Comparison of ENCODE assay signal across 8 cellular contexts in genomic region chr14:89720741-89721315, GRCh38.
DNase-seq lines count a peak whose midpoint lies in the region; ATAC-seq and TF ChIP-seq lines count a peak whose summit lies in the region.

No MANE protein-coding gene starts in this region.

- peaks cover 0 to 2% (median 0%) of the 10 kb centered on the region in 6 donors for H3K9me3 Mint-ChIP-seq in immature natural killer cell
- peaks cover 3 to 9% of the 10 kb centered on the region in 2 donors for H3K9me3 Mint-ChIP-seq in stimulated activated naive B cell treated with anti-CD40 and anti-IgM and Interleukin-4, amounts not matched to agents 10 μg/mL and 1 μg/mL and 100 μg/mL, for 72 hours

- peak; percentile 62 for ATAC-seq in HG02588 (IDR thresholded peaks at IDR 0.05; ENCODE audit: unreplicated experiment)
- peak; percentile 91 to 93 for ATAC-seq in stimulated activated naive B cell treated with anti-CD40 and anti-IgM and Interleukin-4, amounts not matched to agents 10 μg/mL and 1 μg/mL and 100 μg/mL, for 72 hours (replicated peaks)

- peak overlapping the region; percentile 92 to 97 (median 94) for H3K27ac Mint-ChIP-seq in immature natural killer cell
- H3K27ac Mint-ChIP-seq in stimulated activated naive B cell treated with anti-CD40 and anti-IgM and Interleukin-4, amounts not matched to agents 10 μg/mL and 1 μg/mL and 100 μg/mL, for 72 hours = peak overlapping the region; percentile 95

- H3K36me3 Mint-ChIP-seq in immature natural killer cell = peaks cover 0 to 6% (median 4%) of the 10 kb centered on the region in 3 donors
- H3K36me3 Mint-ChIP-seq in stimulated activated naive B cell treated with anti-CD40 and anti-IgM and Interleukin-4, amounts not matched to agents 10 μg/mL and 1 μg/mL and 100 μg/mL, for 72 hours = peaks cover 6 to 16% of the 10 kb centered on the region in 2 donors

- no peaks in the 10 kb centered on the region for H3K27me3 ChIP-seq in GM06990 (replicated peaks; ENCODE audit: control insufficient read depth, insufficient read depth, low read length)

- H3K27me3 Mint-ChIP-seq in immature natural killer cell (ENCODE audit: low read depth in 3 of 3) = peaks cover 6 to 11% (median 10%) of the 10 kb centered on the region in 3 donors
- no peaks in the 10 kb centered on the region for H3K27me3 Mint-ChIP-seq in stimulated activated naive B cell treated with anti-CD40 and anti-IgM and Interleukin-4, amounts not matched to agents 10 μg/mL and 1 μg/mL and 100 μg/mL, for 72 hours

- H3K4me3 ChIP-seq in GM06990 (replicated peaks; ENCODE audit: low read depth, low read length) = no peak overlapping the region

- peaks cover 91 to 93% of the 10 kb centered on the region in 2 donors for H3K4me1 Mint-ChIP-seq in immature natural killer cell
- peaks cover 49 to 75% of the 10 kb centered on the region in 2 donors for H3K4me1 Mint-ChIP-seq in stimulated activated naive B cell treated with anti-CD40 and anti-IgM and Interleukin-4, amounts not matched to agents 10 μg/mL and 1 μg/mL and 100 μg/mL, for 72 hours

- TF ChIP-seq CTCF in GM06990 (IDR thresholded peaks at IDR 0.05; ENCODE audit: insufficient read depth, low read length, poor library complexity, severe bottlenecking) = no peak

- peak overlapping the region; percentile 68 to 84 (median 79) for H3K4me3 Mint-ChIP-seq in immature natural killer cell
- peak overlapping the region; percentile 42 to 50 for H3K4me3 Mint-ChIP-seq in stimulated activated naive B cell treated with anti-CD40 and anti-IgM and Interleukin-4, amounts not matched to agents 10 μg/mL and 1 μg/mL and 100 μg/mL, for 72 hours

- peak; percentile 65 for DNase-seq in GM06990 (ENCODE audit: extremely low read depth, insufficient read length)
- peak; percentile 91 for DNase-seq in NOMO-1 treated with dmso at 0.1 percent for 144 hours (lab: John Stamatoyannopoulos, UW; ENCODE audit: unreplicated experiment)
- DNase-seq in activated T-helper 1 cell treated with Interleukin-2 at 50 U/mL for 16 hours (ENCODE audit: low read depth) = peak; percentile 61
- peak; percentile 90 to 92 (median 91) for DNase-seq in immature natural killer cell
- peak; percentile 76 for DNase-seq in stimulated activated naive B cell treated with anti-CD40 and anti-IgM and Interleukin-4, amounts not matched to agents 10 μg/mL and 1 μg/mL and 100 μg/mL, for 72 hours
- DNase-seq in NCI-H2081 treated with DMSO at 0.1 percent for 48 hours (lab: John Stamatoyannopoulos, UW) = no peak
- DNase-seq in NCI-H345 (lab: John Stamatoyannopoulos, UW) = no peak

- H3K36me3 ChIP-seq in GM06990 (ENCODE audit: control insufficient read depth, insufficient read depth, low read length) = no peaks in the 10 kb centered on the region

Comparison
In these comparisons a context has a peak if more than half of its experiments do, and no peak if none do; other contexts are left out.
1. DNase-seq: peak in GM06990 (single experiment), NOMO-1 treated with dmso at 0.1 percent for 144 hours (single experiment), activated T-helper 1 cell treated with Interleukin-2 at 50 U/mL for 16 hours (single experiment), immature natural killer cell (3 of 3) and stimulated activated naive B cell treated with anti-CD40 and anti-IgM and Interleukin-4, amounts not matched to agents 10 μg/mL and 1 μg/mL and 100 μg/mL, for 72 hours (single experiment); none in NCI-H2081 treated with DMSO at 0.1 percent for 48 hours (single experiment) and NCI-H345 (single experiment).